ENCODE assay signal across 1 cellular context in the genomic region with DNA sequence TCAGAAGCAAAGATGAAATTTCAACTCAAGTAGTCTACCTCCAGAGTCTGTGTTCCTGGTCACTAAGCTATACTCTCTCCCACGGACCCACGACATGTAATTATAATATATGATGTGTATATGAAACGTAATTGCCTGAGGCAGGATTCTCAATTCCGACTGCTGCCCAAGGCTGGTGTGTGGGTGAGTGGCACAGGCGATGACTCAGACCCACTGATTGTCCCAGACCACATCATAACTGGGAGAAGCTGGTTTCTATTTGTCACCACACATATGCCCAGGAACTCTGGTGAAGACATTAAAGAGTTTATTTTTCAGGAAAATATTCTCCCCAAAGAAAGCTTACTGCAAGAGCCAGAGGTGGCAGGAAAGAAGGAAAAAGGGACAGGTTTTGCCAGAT.
TF ChIP-seq lines count a peak whose summit lies in the region.

No MANE protein-coding gene starts in this region.

TF ChIP-seq in GM23338, 12 proteins besides CTCF, POLR2A, EP300 and RAD21 (continued from another document):
- TF ChIP-seq, protein P1, sequence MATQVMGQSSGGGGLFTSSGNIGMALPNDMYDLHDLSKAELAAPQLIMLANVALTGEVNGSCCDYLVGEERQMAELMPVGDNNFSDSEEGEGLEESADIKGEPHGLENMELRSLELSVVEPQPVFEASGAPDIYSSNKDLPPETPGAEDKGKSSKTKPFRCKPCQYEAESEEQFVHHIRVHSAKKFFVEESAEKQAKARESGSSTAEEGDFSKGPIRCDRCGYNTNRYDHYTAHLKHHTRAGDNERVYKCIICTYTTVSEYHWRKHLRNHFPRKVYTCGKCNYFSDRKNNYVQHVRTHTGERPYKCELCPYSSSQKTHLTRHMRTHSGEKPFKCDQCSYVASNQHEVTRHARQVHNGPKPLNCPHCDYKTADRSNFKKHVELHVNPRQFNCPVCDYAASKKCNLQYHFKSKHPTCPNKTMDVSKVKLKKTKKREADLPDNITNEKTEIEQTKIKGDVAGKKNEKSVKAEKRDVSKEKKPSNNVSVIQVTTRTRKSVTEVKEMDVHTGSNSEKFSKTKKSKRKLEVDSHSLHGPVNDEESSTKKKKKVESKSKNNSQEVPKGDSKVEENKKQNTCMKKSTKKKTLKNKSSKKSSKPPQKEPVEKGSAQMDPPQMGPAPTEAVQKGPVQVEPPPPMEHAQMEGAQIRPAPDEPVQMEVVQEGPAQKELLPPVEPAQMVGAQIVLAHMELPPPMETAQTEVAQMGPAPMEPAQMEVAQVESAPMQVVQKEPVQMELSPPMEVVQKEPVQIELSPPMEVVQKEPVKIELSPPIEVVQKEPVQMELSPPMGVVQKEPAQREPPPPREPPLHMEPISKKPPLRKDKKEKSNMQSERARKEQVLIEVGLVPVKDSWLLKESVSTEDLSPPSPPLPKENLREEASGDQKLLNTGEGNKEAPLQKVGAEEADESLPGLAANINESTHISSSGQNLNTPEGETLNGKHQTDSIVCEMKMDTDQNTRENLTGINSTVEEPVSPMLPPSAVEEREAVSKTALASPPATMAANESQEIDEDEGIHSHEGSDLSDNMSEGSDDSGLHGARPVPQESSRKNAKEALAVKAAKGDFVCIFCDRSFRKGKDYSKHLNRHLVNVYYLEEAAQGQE (IDR thresholded peaks at IDR 0.05; ENCODE audit: unreplicated experiment): no peak
